ENCODE assay signal across 8 cellular contexts in the genomic region with DNA sequence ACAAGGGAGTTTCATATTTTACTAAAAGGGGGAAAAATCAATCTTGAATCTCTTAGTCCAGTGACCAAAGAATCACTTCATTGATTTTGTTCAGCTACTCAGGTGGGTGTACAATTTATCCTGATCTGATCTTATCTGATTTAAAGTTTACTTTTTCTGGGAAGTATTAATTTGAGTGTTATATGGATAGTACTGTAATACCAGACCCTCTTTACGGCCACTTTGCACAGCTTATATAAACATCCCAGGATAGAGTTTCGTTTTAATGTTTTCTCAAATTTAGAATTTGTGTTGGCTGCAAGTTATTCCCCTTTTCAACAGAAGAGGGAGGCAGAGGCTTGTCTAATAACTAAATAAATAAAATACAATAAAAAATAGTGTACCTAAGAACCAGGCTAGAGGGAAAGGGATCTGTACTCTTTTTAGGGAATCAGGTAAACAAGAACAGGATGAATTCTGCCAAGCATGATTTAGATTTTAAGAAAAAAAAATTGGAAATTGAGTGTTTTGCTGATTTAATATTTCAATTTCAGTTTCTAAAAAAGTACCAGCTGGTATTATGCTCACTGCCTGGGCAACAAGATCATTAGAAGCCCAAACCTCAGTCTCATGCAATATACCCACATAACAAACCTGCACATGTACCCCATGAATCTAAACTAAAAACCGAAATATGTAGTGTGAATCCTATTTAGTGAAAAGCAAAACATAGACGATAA.
DNase-seq lines count a peak whose midpoint lies in the region; ATAC-seq and TF ChIP-seq lines count a peak whose summit lies in the region.

No MANE protein-coding gene starts in this region.

- H3K4me3 Mint-ChIP-seq in brain (no peak overlapping the region), nephron (no peak overlapping the region), WTC11 (no peak overlapping the region)
- no peak overlapping the region for H3K4me3 Mint-ChIP-seq in naive thymus-derived CD8-positive, alpha-beta T cell

- H3K9me3 Mint-ChIP-seq in brain (no peaks in the 10 kb centered on the region), nephron (no peaks in the 10 kb centered on the region), WTC11 (peaks cover 3% of the 10 kb centered on the region; the same call in 1 of the 2 replicates)
- H3K9me3 Mint-ChIP-seq in naive thymus-derived CD8-positive, alpha-beta T cell, result no peaks in the 10 kb centered on the region

- H3K4me1 Mint-ChIP-seq in brain (peaks cover 37% of the 10 kb centered on the region), nephron (peaks cover 29% of the 10 kb centered on the region), WTC11 (peaks cover 43% of the 10 kb centered on the region)
- H3K4me1 Mint-ChIP-seq in naive thymus-derived CD8-positive, alpha-beta T cell, result no peaks in the 10 kb centered on the region

- TF ChIP-seq CTCF in brain (conservative IDR thresholded peaks at IDR 0.05) (peak; percentile 81 to 82), nephron (IDR thresholded peaks at IDR 0.05; ENCODE audit: unreplicated experiment in 3 of 3) (peak; percentile 77 to 79 (median 77)), WTC11 (IDR thresholded peaks at IDR 0.05) (no peak)

- H3K27ac Mint-ChIP-seq in brain, result peak overlapping the region in 1 of 5 experiments; percentile 27
- H3K27ac Mint-ChIP-seq in nephron, result peak overlapping the region in 1 of 3 experiments; percentile 62
- no peak overlapping the region for H3K27ac Mint-ChIP-seq in naive thymus-derived CD8-positive, alpha-beta T cell
- no peak overlapping the region for H3K27ac Mint-ChIP-seq in WTC11

- ATAC-seq in naive thymus-derived CD8-positive, alpha-beta T cell, result no peak
- no peak for ATAC-seq in WTC11

- DNase-seq in EH (ENCODE audit: low read depth) (peak; percentile 49), NAMALWA (ENCODE audit: low spot score) (peak; percentile 39), KG1 (lab: John Stamatoyannopoulos, UW) (no peak), WTC11 (ENCODE audit: low spot score) (no peak)
- no peak for DNase-seq in naive thymus-derived CD8-positive, alpha-beta T cell
- no peak for DNase-seq in stimulated activated CD4-positive, alpha-beta T cell treated with anti-CD3 and anti-CD28 coated beads, Interleukin-2, amount 100 ng/mL, for 24 hours

- POLR2A ChIA-PET in naive thymus-derived CD8-positive, alpha-beta T cell (lab: Charles Lee), result no interaction called here
- POLR2A ChIA-PET in WTC11 (lab: Charles Lee), result no interaction called here

- H3K36me3 Mint-ChIP-seq in brain, result no peaks in the 10 kb centered on the region
- no peaks in the 10 kb centered on the region for H3K36me3 Mint-ChIP-seq in nephron (ENCODE audit: low read depth)
- no peaks in the 10 kb centered on the region for H3K36me3 Mint-ChIP-seq in naive thymus-derived CD8-positive, alpha-beta T cell
- no peaks in the 10 kb centered on the region for H3K36me3 Mint-ChIP-seq in WTC11

- CTCF ChIA-PET in WTC11 (lab: Charles Lee), result interaction anchor here (0.9 to 2.4 kb wide), 12 partner anchors 9 to 769 kb away, joined by 3 to 8 read pairs (median 5); partner anchors contain the start of gene PSAT1

- H3K27me3 Mint-ChIP-seq in brain, result no peaks in the 10 kb centered on the region
- peaks cover 4% of the 10 kb centered on the region for H3K27me3 Mint-ChIP-seq in nephron (ENCODE audit: low read depth)
- H3K27me3 Mint-ChIP-seq in naive thymus-derived CD8-positive, alpha-beta T cell, result peaks cover 5 to 19% (median 10%) of the 10 kb centered on the region in 5 donors
- no peaks in the 10 kb centered on the region for H3K27me3 Mint-ChIP-seq in WTC11 (ENCODE audit: low read depth)

TF ChIP-seq in WTC11, 78 proteins besides CTCF, POLR2A, EP300 and RAD21 (continues in another document):
- no peak for TF ChIP-seq NFATC4 (CRISPR knock-in tag; IDR thresholded peaks at IDR 0.05)
- TF ChIP-seq GABPB1 (CRISPR knock-in tag; IDR thresholded peaks at IDR 0.05), result no peak
- TF ChIP-seq EMX1 (CRISPR knock-in tag; IDR thresholded peaks at IDR 0.05), result no peak
- TF ChIP-seq FOXP4 (CRISPR knock-in tag; IDR thresholded peaks at IDR 0.05), result no peak
- TF ChIP-seq ARID4B (CRISPR knock-in tag; IDR thresholded peaks at IDR 0.05; ENCODE audit: borderline replicate concordance), result no peak
- no peak for TF ChIP-seq NFE2L1 (CRISPR knock-in tag; IDR thresholded peaks at IDR 0.05)
- TF ChIP-seq NR1H2 (CRISPR knock-in tag; IDR thresholded peaks at IDR 0.05), result no peak
- TF ChIP-seq RELA (CRISPR knock-in tag; IDR thresholded peaks at IDR 0.05; ENCODE audit: borderline replicate concordance), result no peak
- TF ChIP-seq NFYB (CRISPR knock-in tag; conservative IDR thresholded peaks at IDR 0.05; ENCODE audit: low read depth), result no peak
- TF ChIP-seq JAZF1 (CRISPR knock-in tag; IDR thresholded peaks at IDR 0.05), result no peak
- TF ChIP-seq TP53 (CRISPR knock-in tag; IDR thresholded peaks at IDR 0.05), result no peak
- no peak for TF ChIP-seq ZNF263 (CRISPR knock-in tag; IDR thresholded peaks at IDR 0.05; ENCODE audit: low read depth)
- TF ChIP-seq FOXJ3 (CRISPR knock-in tag; IDR thresholded peaks at IDR 0.05; ENCODE audit: borderline replicate concordance), result no peak
- no peak for TF ChIP-seq ZBTB43 (CRISPR knock-in tag; IDR thresholded peaks at IDR 0.05)
- no peak for TF ChIP-seq FOXK1 (CRISPR knock-in tag; IDR thresholded peaks at IDR 0.05)
- TF ChIP-seq ZNF396 (CRISPR knock-in tag; IDR thresholded peaks at IDR 0.05; ENCODE audit: borderline replicate concordance), result no peak
- TF ChIP-seq, protein P1, sequence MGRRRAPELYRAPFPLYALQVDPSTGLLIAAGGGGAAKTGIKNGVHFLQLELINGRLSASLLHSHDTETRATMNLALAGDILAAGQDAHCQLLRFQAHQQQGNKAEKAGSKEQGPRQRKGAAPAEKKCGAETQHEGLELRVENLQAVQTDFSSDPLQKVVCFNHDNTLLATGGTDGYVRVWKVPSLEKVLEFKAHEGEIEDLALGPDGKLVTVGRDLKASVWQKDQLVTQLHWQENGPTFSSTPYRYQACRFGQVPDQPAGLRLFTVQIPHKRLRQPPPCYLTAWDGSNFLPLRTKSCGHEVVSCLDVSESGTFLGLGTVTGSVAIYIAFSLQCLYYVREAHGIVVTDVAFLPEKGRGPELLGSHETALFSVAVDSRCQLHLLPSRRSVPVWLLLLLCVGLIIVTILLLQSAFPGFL (CRISPR knock-in tag; IDR thresholded peaks at IDR 0.05; ENCODE audit: borderline replicate concordance), result no peak
- no peak for TF ChIP-seq GTF2I (CRISPR knock-in tag; conservative IDR thresholded peaks at IDR 0.05)
- no peak for TF ChIP-seq CBFB (CRISPR knock-in tag; IDR thresholded peaks at IDR 0.05; ENCODE audit: low read depth)

Comparison
In these comparisons a context has a peak if more than half of its experiments do, and no peak if none do; other contexts are left out.
1. DNase-seq: peak in EH (single experiment) and NAMALWA (single experiment); none in KG1 (single experiment), naive thymus-derived CD8-positive, alpha-beta T cell (0 of 10), stimulated activated CD4-positive, alpha-beta T cell treated with anti-CD3 and anti-CD28 coated beads, Interleukin-2, amount 100 ng/mL, for 24 hours (0 of 2) and WTC11 (single experiment).